ENCODE assay signal across 10 cellular contexts in the genomic region with DNA sequence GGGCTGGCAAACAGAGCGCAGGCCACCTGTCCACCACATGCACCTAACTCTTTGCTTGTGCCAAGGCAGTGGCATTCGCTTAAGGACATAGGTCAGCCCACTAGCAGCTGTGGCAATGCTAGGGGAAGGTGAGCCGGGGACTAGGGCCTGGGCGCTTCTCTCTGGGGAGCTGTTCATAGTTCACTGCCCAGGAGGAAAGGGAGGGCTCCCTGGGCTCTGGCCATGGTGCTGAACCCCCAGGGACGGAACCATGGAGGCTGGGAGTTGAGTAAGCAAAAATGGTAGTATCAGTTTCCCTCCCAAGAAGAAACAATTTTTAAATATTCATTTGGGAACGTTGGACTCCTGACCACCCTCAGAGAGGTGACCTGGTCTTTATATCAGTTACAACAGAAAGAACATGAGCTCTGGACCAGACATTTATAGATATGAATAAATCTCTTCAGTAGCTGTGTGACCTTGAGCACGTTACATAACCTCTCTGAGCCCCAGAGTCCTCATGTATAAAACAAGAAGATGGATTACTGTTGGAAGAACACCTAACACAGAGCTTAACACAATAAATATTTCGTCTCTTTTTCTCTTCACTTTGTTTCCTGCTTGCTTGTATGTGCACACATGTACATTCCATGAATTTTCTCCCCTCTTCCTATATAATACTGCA.
DNase-seq lines count a peak whose midpoint lies in the region; ATAC-seq, FAIRE-seq and TF ChIP-seq lines count a peak whose summit lies in the region.
"Had no signal": no experiment of that assay in that cellular context is flagged by ENCODE, and none has a peak within 500 bp of the region (broad histone marks: within the 10 kb centered on the region; RNA-seq: fewer than 3 reads in every experiment).

No MANE protein-coding gene starts in this region.

- H3K4ac ChIP-seq in H1 (replicated peaks; ENCODE audit: insufficient read length, low read depth, low read length): no peak overlapping the region

- ATAC-seq in left cardiac atrium (peak; percentile 48 to 63), upper lobe of right lung (peak; percentile 11), HG02642 (IDR thresholded peaks at IDR 0.05; ENCODE audit: poor library complexity, unreplicated experiment) (no peak)
- ATAC-seq: left colon had no signal

- H3K4me2 ChIP-seq in MM.1S (ENCODE audit: low read depth, low read length) (no peak overlapping the region), H1 (ENCODE audit: insufficient read depth in 1 of 2, low read depth in 2 of 2, low read length in 2 of 2) (no peak overlapping the region)

- WGBS in H1 (ENCODE audit: extremely low coverage in 1 of 2, insufficient coverage in 1 of 2, insufficient read length in 1 of 2, insufficient replicate concordance in 2 of 2, low coverage in 1 of 2, low lambda C conversion rate in 2 of 2, missing lambda C conversion rate in 1 of 2), 2 experiments: 74% methylated on average over 8 of the region's 8 CpGs; no CpG with 5 or more reads in 1 of the 2 experiments
- WGBS in suprapubic skin: 52% methylated on average over 8 of the region's 8 CpGs

- no peaks in the 10 kb centered on the region for H3K79me1 ChIP-seq in H1 (ENCODE audit: low read depth, low read length)

- TF ChIP-seq EP300 in H1 (IDR thresholded peaks at IDR 0.05; ENCODE audit: borderline replicate concordance in 1 of 2, low read depth in 2 of 2, low read length in 2 of 2) (no peak), suprapubic skin (IDR thresholded peaks at IDR 0.05) (no peak)

- FAIRE-seq in H1 (lab: Jason Lieb, UNC): no peak
- FAIRE-seq: D721Med had no signal

- H3K4me3 ChIP-seq in right atrium auricular region (no peak overlapping the region), MM.1S (ENCODE audit: low read length) (no peak overlapping the region), H1 (ENCODE audit: extremely low read depth in 1 of 4, insufficient read depth in 2 of 4, low read depth in 3 of 4, low read length in 4 of 4) (no peak overlapping the region), upper lobe of right lung (no peak overlapping the region), suprapubic skin (no peak overlapping the region)

- H4K5ac ChIP-seq in H1 (ENCODE audit: insufficient read length, low read depth, low read length): no peak overlapping the region

- no peaks in the 10 kb centered on the region for H3K9me2 ChIP-seq in MM.1S (replicated peaks; ENCODE audit: insufficient read depth, low read length)

- H4K8ac ChIP-seq in H1 (ENCODE audit: extremely low read depth, insufficient read depth, low read length): no peak overlapping the region

- no peak overlapping the region for H2BK15ac ChIP-seq in H1 (ENCODE audit: low read length)

- H4K20me1 ChIP-seq in MM.1S (ENCODE audit: insufficient read depth, low read length) (no peaks in the 10 kb centered on the region; the same call in 1 of the 2 replicates), H1 (replicated peaks in 1 of 2; ENCODE audit: control insufficient read depth in 1 of 2, insufficient read depth in 2 of 2, low read length in 2 of 2) (no peaks in the 10 kb centered on the region)

- H3K4me1 Mint-ChIP-seq in glutamatergic neuron (ENCODE audit: low read depth, unreplicated experiment): peaks cover 5% of the 10 kb centered on the region

- H3K4me1 ChIP-seq in right atrium auricular region (no peaks in the 10 kb centered on the region), MM.1S (ENCODE audit: low read length) (no peaks in the 10 kb centered on the region), H1 (replicated peaks in 1 of 4; ENCODE audit: control insufficient read depth in 3 of 4, insufficient read depth in 4 of 4, low read length in 3 of 4) (no peaks in the 10 kb centered on the region), upper lobe of right lung (no peaks in the 10 kb centered on the region), suprapubic skin (no peaks in the 10 kb centered on the region)

- H3K36me3 Mint-ChIP-seq in glutamatergic neuron (ENCODE audit: unreplicated experiment): peaks cover 1% of the 10 kb centered on the region

- no peaks in the 10 kb centered on the region for H3F3A ChIP-seq in MM.1S (ENCODE audit: insufficient read depth, low read length)

- H3K9me3 ChIP-seq in right atrium auricular region: no peaks in the 10 kb centered on the region
- H3K9me3 ChIP-seq in MM.1S (replicated peaks; ENCODE audit: insufficient read depth, low read length): no peaks in the 10 kb centered on the region
- H3K9me3 ChIP-seq in H1 (ENCODE audit: insufficient read depth in 2 of 2, low read depth in 1 of 2, low read length in 1 of 2): no peaks in the 10 kb centered on the region
- no peaks in the 10 kb centered on the region for H3K9me3 ChIP-seq in upper lobe of right lung
- no peaks in the 10 kb centered on the region for H3K9me3 ChIP-seq in suprapubic skin

- CTCF ChIA-PET in H1 (lab: Charles Lee; ENCODE audit: partially characterized antibody): interaction anchor here (0.9 to 3.2 kb wide), 6 partner anchors 11 to 164 kb away, joined by 3 to 10 read pairs (median 3); no protein-coding TSS in a partner anchor

- H4K91ac ChIP-seq in H1 (replicated peaks; ENCODE audit: insufficient read length, low read length): no peak overlapping the region

- no peak overlapping the region for H2AFZ ChIP-seq in MM.1S (ENCODE audit: low read length)
- no peak overlapping the region for H2AFZ ChIP-seq in H1 (ENCODE audit: low read length)

- no peak overlapping the region for H3K27ac Mint-ChIP-seq in glutamatergic neuron (ENCODE audit: unreplicated experiment)

- intact Hi-C loops in left cardiac atrium (cut with DNase I) (no loop called here), upper lobe of right lung (cut with DNase I) (no loop called here)

- peak in 1 of 2 experiments; percentile 9; a peak in 1 of 4 replicates for TF ChIP-seq RAD21 in H1 (IDR thresholded peaks at IDR 0.05 in 1 of 2, conservative IDR thresholded peaks at IDR 0.05 in 1 of 2; ENCODE audit: low read depth in 2 of 2, low read length in 2 of 2)

- DNase-seq in left cardiac atrium (no peak), right atrium auricular region (ENCODE audit: low spot score) (no peak), MM.1S (peak; percentile 54), H1 (ENCODE audit: low read depth in 1 of 2, low spot score in 2 of 2) (peak; percentile 3 to 78), upper lobe of right lung (no peak), suprapubic skin (ENCODE audit: low spot score in 2 of 2) (no peak), glutamatergic neuron (no peak)
- DNase-seq: left colon had no signal

- H3K9me3 Mint-ChIP-seq in glutamatergic neuron (ENCODE audit: unreplicated experiment): peaks cover 2% of the 10 kb centered on the region

- H3K27me3 ChIP-seq in right atrium auricular region: no peaks in the 10 kb centered on the region
- no peaks in the 10 kb centered on the region for H3K27me3 ChIP-seq in MM.1S (replicated peaks; ENCODE audit: insufficient read depth, low read length)
- no peaks in the 10 kb centered on the region; a peak in 1 of 7 replicates for H3K27me3 ChIP-seq in H1 (replicated peaks in 1 of 4; ENCODE audit: control insufficient read depth in 3 of 4, extremely low read depth in 1 of 4, insufficient read depth in 3 of 4, low read length in 3 of 4)
- no peaks in the 10 kb centered on the region for H3K27me3 ChIP-seq in upper lobe of right lung
- H3K27me3 ChIP-seq in suprapubic skin: peaks cover 5% of the 10 kb centered on the region

- H3K27ac ChIP-seq in right atrium auricular region (no peak overlapping the region), MM.1S (ENCODE audit: low read length) (no peak overlapping the region), H1 (ENCODE audit: low read depth, low read length) (no peak overlapping the region), upper lobe of right lung (no peak overlapping the region), suprapubic skin (no peak overlapping the region)

- H3K79me2 ChIP-seq in MM.1S (ENCODE audit: low read length) (no peaks in the 10 kb centered on the region), H1 (ENCODE audit: control insufficient read depth in 1 of 2, insufficient read depth in 2 of 2, low read length in 2 of 2) (no peaks in the 10 kb centered on the region)

- no peak overlapping the region for H2BK120ac ChIP-seq in H1 (replicated peaks; ENCODE audit: low read depth, low read length)

- no peak for TF ChIP-seq CTCF in right atrium auricular region (IDR thresholded peaks at IDR 0.05)
- TF ChIP-seq CTCF in MM.1S (IDR thresholded peaks at IDR 0.05; ENCODE audit: low read length): no peak
- TF ChIP-seq CTCF in H1 (IDR thresholded peaks at IDR 0.05; ENCODE audit: control extremely low read depth in 1 of 3, insufficient read depth in 1 of 3, low read depth in 1 of 3, low read length in 3 of 3): no peak
- TF ChIP-seq CTCF in upper lobe of right lung (IDR thresholded peaks at IDR 0.05): no peak
- TF ChIP-seq CTCF in suprapubic skin (IDR thresholded peaks at IDR 0.05): no peak
- no peak for TF ChIP-seq CTCF in glutamatergic neuron (IDR thresholded peaks at IDR 0.05; ENCODE audit: partially characterized antibody, unreplicated experiment)

- no peak overlapping the region for H2BK20ac ChIP-seq in H1 (ENCODE audit: low read length)

- no peak overlapping the region for H2BK12ac ChIP-seq in H1 (ENCODE audit: low read depth, low read length)

- no peak overlapping the region for H3K56ac ChIP-seq in H1 (replicated peaks; ENCODE audit: insufficient read length, low read depth, low read length)

- H3K27me3 Mint-ChIP-seq in glutamatergic neuron (ENCODE audit: unreplicated experiment): peaks cover 2% of the 10 kb centered on the region

- no peak overlapping the region for H3K23ac ChIP-seq in H1 (ENCODE audit: insufficient read length)

- H2BK5ac ChIP-seq in H1 (ENCODE audit: low read depth, low read length): no peak overlapping the region

- no peak overlapping the region for H3K4me3 Mint-ChIP-seq in glutamatergic neuron (ENCODE audit: unreplicated experiment)

- POLR2A ChIA-PET in H1 (lab: Charles Lee; ENCODE audit: partially characterized antibody): interaction anchor here (2.0 kb wide), 1 partner anchor 12 kb away, joined by 4 read pairs; no protein-coding TSS in a partner anchor

- H2AK5ac ChIP-seq in H1 (ENCODE audit: low read depth, low read length): no peak overlapping the region

- no peaks in the 10 kb centered on the region for H3K36me3 ChIP-seq in right atrium auricular region
- no peaks in the 10 kb centered on the region for H3K36me3 ChIP-seq in MM.1S (replicated peaks; ENCODE audit: insufficient read depth, low read length)
- no peaks in the 10 kb centered on the region for H3K36me3 ChIP-seq in H1 (ENCODE audit: control insufficient read depth in 2 of 4, insufficient read depth in 4 of 4, low read length in 3 of 4)
- no peaks in the 10 kb centered on the region for H3K36me3 ChIP-seq in upper lobe of right lung
- H3K36me3 ChIP-seq in suprapubic skin: no peaks in the 10 kb centered on the region

- no peak overlapping the region for H3K9ac ChIP-seq in MM.1S (ENCODE audit: low read length)
- no peak overlapping the region for H3K9ac ChIP-seq in H1 (replicated peaks in 1 of 4; ENCODE audit: extremely low read depth in 1 of 4, low read depth in 3 of 4, low read length in 3 of 4)

- H3K14ac ChIP-seq in H1 (ENCODE audit: insufficient read length): no peak overlapping the region

- TF ChIP-seq POLR2A in H1 (IDR thresholded peaks at IDR 0.05; ENCODE audit: control extremely low read depth in 1 of 2, low read depth in 2 of 2, low read length in 2 of 2): no peak
- no peak for TF ChIP-seq POLR2A in suprapubic skin (IDR thresholded peaks at IDR 0.05)

- H3K18ac ChIP-seq in H1 (ENCODE audit: extremely low read depth, low read length): no peak overlapping the region

- no peaks in the 10 kb centered on the region for H3K23me2 ChIP-seq in H1 (ENCODE audit: low read depth, low read length)

Comparison
In these comparisons a context has a peak if more than half of its experiments do, and no peak if none do; other contexts are left out.
1. DNase-seq: peak in MM.1S (single experiment) and H1 (2 of 2); none in left cardiac atrium (single experiment), right atrium auricular region (single experiment), upper lobe of right lung (single experiment), suprapubic skin (0 of 2) and glutamatergic neuron (single experiment).